ENCODE assay signal across 22 cellular contexts in genomic region chr17:27398691-27399090, GRCh38.
"Had no signal": no experiment of that assay in that cellular context is flagged by ENCODE, and none has a peak within 500 bp of the region (broad histone marks: within the 10 kb centered on the region; RNA-seq: fewer than 3 reads in every experiment).

No MANE protein-coding gene starts in this region.

- H3K4me3 ChIP-seq: MG63, PC-9, Peyer's patch, SJCRH30 had no signal

- DNase-seq: KBM-7; MG63; NCI-H1092; NCI-H1105 treated with DMSO at 0.1 percent for 48 hours; NCI-H1417 treated with DMSO at 0.1 percent for 48 hours; NCI-H146; NCI-H1694 treated with DMSO at 0.1 percent for 48 hours; NCI-H1930; NCI-H2081; NCI-H2107; NCI-H2227 treated with DMSO at 0.1 percent for 48 hours; NCI-H524; NCI-H526 treated with DMSO at 0.1 percent for 48 hours; NCI-H774; NK-92 treated with Interleukin-12 subunit alpha and Interleukin-12 subunit beta, amount 100 ng/mL, for 24 hours; PC-9; Peyer's patch; SHP77 treated with DMSO at 0.1 percent for 48 hours; SJCRH30 had no signal

- H3K9me3 ChIP-seq: Peyer's patch had no signal

- H3K36me3 ChIP-seq: MG63, Peyer's patch, SJCRH30 had no signal

- H3K27ac ChIP-seq: HL-60, PC-9, Peyer's patch, SJCRH30 had no signal

- ATAC-seq: Right ventricle myocardium inferior, SK-N-SH treated with all-trans-retinoic acid at 6 μM for 48 hours had no signal

- H3K4me1 ChIP-seq: Peyer's patch had no signal

- H3K27me3 ChIP-seq: MG63, Peyer's patch, SJCRH30 had no signal
